10 cellular contexts compared by ENCODE assay signal in the genomic region with DNA sequence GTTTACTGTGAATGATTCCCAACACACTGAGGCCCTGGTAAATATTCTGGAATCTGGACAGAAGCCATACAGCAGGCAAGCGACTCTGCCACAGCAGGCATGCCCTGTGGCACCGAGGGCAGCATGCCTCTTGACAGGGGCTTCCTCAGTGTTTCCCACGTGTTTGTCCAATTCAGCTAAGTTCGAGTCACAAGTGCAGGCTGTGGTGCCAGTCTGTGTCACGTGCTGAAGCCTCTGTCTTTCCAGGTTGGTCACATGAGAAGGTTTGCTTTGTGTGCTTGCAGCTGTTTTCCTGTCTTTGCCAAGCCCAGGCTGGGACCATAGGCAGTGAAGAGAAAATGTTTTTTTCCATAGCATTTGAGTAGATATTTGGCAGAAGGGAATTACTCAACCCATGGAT. TPM values are rescaled to one million over a fixed set of nuclear protein-coding genes. Genes with fewer than 3 reads are reported as not detected.
DNase-seq lines count a peak whose midpoint lies in the region; ATAC-seq and TF ChIP-seq lines count a peak whose summit lies in the region.
"Had no signal": no experiment of that assay in that cellular context is flagged by ENCODE, and none has a peak within 500 bp of the region (broad histone marks: within the 10 kb centered on the region; RNA-seq: fewer than 3 reads in every experiment).

No MANE protein-coding gene starts in this region.

- H3K4me1 Mint-ChIP-seq in progenitor cell of endocrine pancreas (ENCODE audit: low read depth): peaks cover 34% of the 10 kb centered on the region

- H3K36me3 ChIP-seq in heart right ventricle: no peaks in the 10 kb centered on the region
- H3K36me3 ChIP-seq: cardiac muscle cell had no signal

- no peaks in the 10 kb centered on the region for H3K27me3 ChIP-seq in heart right ventricle

- H3K4me1 ChIP-seq in heart right ventricle: peaks cover 10 to 49% (median 37%) of the 10 kb centered on the region in 9 donors

- peak overlapping the region; percentile 22 for H3K4me3 Mint-ChIP-seq in progenitor cell of endocrine pancreas (ENCODE audit: low read depth)

- DNase-seq in DMS153 (lab: John Stamatoyannopoulos, UW): peak; percentile 84
- peak; percentile 17 for DNase-seq in NCI-H510A (lab: John Stamatoyannopoulos, UW)
- peak; percentile 29 to 72 for DNase-seq in heart right ventricle
- DNase-seq in progenitor cell of endocrine pancreas (ENCODE audit: low spot score, unreplicated experiment): no peak
- DNase-seq in iPS-NIHi11 (ENCODE audit: low spot score): no peak
- DNase-seq in stimulated activated naive CD4-positive, alpha-beta T cell treated with Interleukin-2 at 50 U/mL for 16 hours (lab: John Stamatoyannopoulos, UW): no peak
- no peak for DNase-seq in mesenteric fat pad (ENCODE audit: low spot score)
- DNase-seq in NCI-H1694 (lab: John Stamatoyannopoulos, UW): no peak

- intact Hi-C loops in heart right ventricle (cut with DNase I): loop anchor here in 5 of 10 donors (5.0 to 10.0 kb wide), 6 partner anchors 41 to 173 kb away; no protein-coding TSS in a partner anchor

- peaks cover 32% of the 10 kb centered on the region for H3K27me3 Mint-ChIP-seq in progenitor cell of endocrine pancreas

- TF ChIP-seq CTCF in heart right ventricle (IDR thresholded peaks at IDR 0.05) (no peak), progenitor cell of endocrine pancreas (IDR thresholded peaks at IDR 0.05; ENCODE audit: unreplicated experiment) (no peak)

- no peak overlapping the region for H3K4me3 ChIP-seq in heart right ventricle
- H3K4me3 ChIP-seq: cardiac muscle cell had no signal

- peak overlapping the region; percentile 87 to 98 (median 93) for H3K27ac ChIP-seq in heart right ventricle
- H3K27ac ChIP-seq: cardiac muscle cell had no signal

- no peaks in the 10 kb centered on the region for H3K9me3 Mint-ChIP-seq in progenitor cell of endocrine pancreas (ENCODE audit: low read depth)

- no peaks in the 10 kb centered on the region for H3K36me3 Mint-ChIP-seq in progenitor cell of endocrine pancreas (ENCODE audit: insufficient read depth)

- WGBS in heart right ventricle, 2 donors: 20 to 35% methylated on average over 5 of the region's 5 CpGs

- no peaks in the 10 kb centered on the region for H3K9me3 ChIP-seq in heart right ventricle

- peak overlapping the region; percentile 42 for H3K27ac Mint-ChIP-seq in progenitor cell of endocrine pancreas

- peak; percentile 4 to 63 (median 32) for ATAC-seq in heart right ventricle

RNA-seq across cellular contexts. Expression of a gene that starts 2.4 kb away (rescaled TPM):
- 10 to 100 TPM; 14.4 to 40.7 (median 21.4) TPM for total RNA-seq in heart right ventricle
- 10 to 100 TPM in 1 of 2 donors, 1 to 10 TPM in 1; 6.4 to 21.7 TPM for polyA plus RNA-seq in heart right ventricle
- total RNA-seq in progenitor cell of endocrine pancreas: 64.1 and 66.4 TPM in 2 replicates
- total RNA-seq in mesenteric fat pad: 37.5 TPM

RNA-seq across cellular contexts. Expression of a gene that starts 26.1 kb away (rescaled TPM):
- total RNA-seq in heart right ventricle: 1 to 10 TPM; 2.4 to 8.3 (median 5.5) TPM
- polyA plus RNA-seq in heart right ventricle: 1 to 10 TPM; 2.2 to 4.4 TPM
- 0.42 TPM in 1 of 2 replicates, not detected in the other for total RNA-seq in progenitor cell of endocrine pancreas
- 6.7 TPM for total RNA-seq in mesenteric fat pad
- polyA plus RNA-seq: keratinocyte had no signal

Comparison
In these comparisons a context has a peak if more than half of its experiments do, and no peak if none do; other contexts are left out.
1. DNase-seq: peak in DMS153 (single experiment), NCI-H510A (single experiment) and heart right ventricle (2 of 2); none in progenitor cell of endocrine pancreas (single experiment), iPS-NIHi11 (single experiment), stimulated activated naive CD4-positive, alpha-beta T cell treated with Interleukin-2 at 50 U/mL for 16 hours (single experiment), mesenteric fat pad (single experiment) and NCI-H1694 (single experiment).